ENCODE assay signal across 22 cellular contexts in the genomic region with DNA sequence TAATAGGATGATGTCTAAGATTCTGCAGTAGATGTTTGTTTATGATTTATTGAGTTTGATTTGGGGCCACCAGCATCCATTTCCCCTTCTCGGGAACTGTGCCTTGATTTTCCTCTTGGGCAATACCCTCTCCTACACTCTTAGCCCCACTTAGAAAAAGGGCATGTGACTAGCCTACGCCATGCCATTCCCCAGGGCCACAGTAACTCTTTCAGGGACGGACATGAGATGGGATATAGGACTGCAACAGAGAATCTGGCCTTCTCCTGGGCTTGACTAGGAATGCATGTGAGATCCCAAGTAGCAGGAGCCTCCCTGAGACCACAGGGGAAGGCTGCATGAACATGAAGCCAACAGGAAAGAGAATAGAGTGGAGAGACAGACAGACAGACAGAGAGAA. TPM values are rescaled to one million over a fixed set of nuclear protein-coding genes. Genes with fewer than 3 reads are reported as not detected.
DNase-seq lines count a peak whose midpoint lies in the region; ATAC-seq and TF ChIP-seq lines count a peak whose summit lies in the region.
"Had no signal": no experiment of that assay in that cellular context is flagged by ENCODE, and none has a peak within 500 bp of the region (broad histone marks: within the 10 kb centered on the region; RNA-seq: fewer than 3 reads in every experiment).

No MANE protein-coding gene starts in this region.

- H4K20me1 ChIP-seq in osteoblast (ENCODE audit: insufficient read depth, low read length), result no peaks in the 10 kb centered on the region
- H4K20me1 ChIP-seq: BLaER1 treated with 17β-estradiol and CSF1 and Interleukin-3, amounts not matched to agents 10 nM and 100 nM had no signal

- no peaks in the 10 kb centered on the region for H3K9me3 ChIP-seq in left ventricle myocardium inferior (replicated peaks)
- H3K9me3 ChIP-seq in osteoblast (ENCODE audit: low read depth, low read length), result no peaks in the 10 kb centered on the region
- no peaks in the 10 kb centered on the region for H3K9me3 ChIP-seq in aorta (ENCODE audit: control insufficient read depth, low read length)
- H3K9me3 ChIP-seq: right atrium auricular region, upper lobe of left lung had no signal

- peaks cover 18% of the 10 kb centered on the region for H3K4me1 ChIP-seq in left ventricle myocardium inferior
- H3K4me1 ChIP-seq in osteoblast (ENCODE audit: insufficient read depth, low read length), result peaks cover 31% of the 10 kb centered on the region
- peaks cover 3 to 4% of the 10 kb centered on the region in 2 donors for H3K4me1 ChIP-seq in aorta (ENCODE audit: control insufficient read depth in 1 of 2, insufficient read depth in 2 of 2, low read length in 2 of 2)

- H3K27ac Mint-ChIP-seq in stimulated activated memory B cell treated with anti-CD40 and anti-IgM and Interleukin-4, amounts not matched to agents 10 μg/mL and 1 μg/mL and 100 μg/mL, for 72 hours, result no peak overlapping the region
- H3K27ac Mint-ChIP-seq: activated B cell treated with CpG ODN at 0.5 μM for 24 hours; activated CD4-positive, alpha-beta memory T cell treated with anti-CD3 and anti-CD28 coated beads for 36 hours; stimulated activated effector memory CD8-positive, alpha-beta T cell treated with anti-CD3 and anti-CD28 coated beads, Interleukin-12 subunit alpha, Interleukin-12 subunit beta, amount 100 ng/mL, for 72 hours had no signal

- intact Hi-C loops in left ventricle myocardium inferior (cut with micrococcal nuclease), result no loop called here
- intact Hi-C loops in Right ventricle myocardium inferior (cut with DNase I), result no loop called here
- intact Hi-C loops in aorta (cut with DNase I), result no loop called here

- H3K4me1 Mint-ChIP-seq in stimulated activated memory B cell treated with anti-CD40 and anti-IgM and Interleukin-4, amounts not matched to agents 10 μg/mL and 1 μg/mL and 100 μg/mL, for 72 hours, result peaks cover 25% of the 10 kb centered on the region
- H3K4me1 Mint-ChIP-seq: central memory CD8-positive, alpha-beta T cell; stimulated activated effector memory CD8-positive, alpha-beta T cell treated with anti-CD3 and anti-CD28 coated beads, Interleukin-12 subunit alpha, Interleukin-12 subunit beta, amount 100 ng/mL, for 72 hours had no signal

- DNase-seq in left ventricle myocardium inferior (no peak), Right ventricle myocardium inferior (ENCODE audit: missing footprints) (no peak), fibroblast of the aortic adventitia (ENCODE audit: low read depth) (peak; percentile 33), osteoblast (ENCODE audit: insufficient read length, low spot score, missing footprints) (no peak), aorta (no peak), cerebellar nuclear complex (lab: John Stamatoyannopoulos, UW) (no peak), substantia nigra (lab: John Stamatoyannopoulos, UW) (no peak)
- DNase-seq: activated B cell treated with CpG ODN at 0.5 μM for 24 hours; activated CD4-positive, alpha-beta memory T cell treated with anti-CD3 and anti-CD28 coated beads for 36 hours; activated T-cell treated with anti-CD3 and anti-CD28 coated beads for 4 hours; left colon; NCI-H1417; NCI-H510A; occipital lobe; T-helper 9 cell had no signal

- H3K4me2 ChIP-seq in osteoblast (ENCODE audit: insufficient read depth, low read length), result peak overlapping the region; percentile 74
- H3K4me2 ChIP-seq: BLaER1 treated with 17β-estradiol and CSF1 and Interleukin-3, amounts not matched to agents 10 nM and 100 nM had no signal

- peaks cover 16% of the 10 kb centered on the region for H3K27me3 Mint-ChIP-seq in stimulated activated memory B cell treated with anti-CD40 and anti-IgM and Interleukin-4, amounts not matched to agents 10 μg/mL and 1 μg/mL and 100 μg/mL, for 72 hours
- H3K27me3 Mint-ChIP-seq: activated B cell treated with CpG ODN at 0.5 μM for 24 hours had no signal

- H3K9me3 Mint-ChIP-seq in stimulated activated memory B cell treated with anti-CD40 and anti-IgM and Interleukin-4, amounts not matched to agents 10 μg/mL and 1 μg/mL and 100 μg/mL, for 72 hours, result peaks cover 2% of the 10 kb centered on the region
- H3K9me3 Mint-ChIP-seq: activated B cell treated with CpG ODN at 0.5 μM for 24 hours; activated CD4-positive, alpha-beta memory T cell treated with anti-CD3 and anti-CD28 coated beads for 36 hours; central memory CD8-positive, alpha-beta T cell had no signal

- H3K36me3 Mint-ChIP-seq in stimulated activated memory B cell treated with anti-CD40 and anti-IgM and Interleukin-4, amounts not matched to agents 10 μg/mL and 1 μg/mL and 100 μg/mL, for 72 hours, result peaks cover 11% of the 10 kb centered on the region
- H3K36me3 Mint-ChIP-seq: activated CD4-positive, alpha-beta memory T cell treated with anti-CD3 and anti-CD28 coated beads for 36 hours; stimulated activated effector memory CD8-positive, alpha-beta T cell treated with anti-CD3 and anti-CD28 coated beads, Interleukin-12 subunit alpha, Interleukin-12 subunit beta, amount 100 ng/mL, for 72 hours had no signal

- H3K27ac ChIP-seq in left ventricle myocardium inferior (replicated peaks) (peak overlapping the region; percentile 57), osteoblast (ENCODE audit: low read depth, low read length) (peak overlapping the region; percentile 93), aorta (ENCODE audit: low read depth in 1 of 2, low read length in 2 of 2) (peak overlapping the region in 1 of 2 donors; percentile 25), substantia nigra (ENCODE audit: low read depth, low read length, poor library complexity, severe bottlenecking) (no peak overlapping the region)
- H3K27ac ChIP-seq: BLaER1 treated with 17β-estradiol and CSF1 and Interleukin-3, amounts not matched to agents 10 nM and 100 nM had no signal

- no peak for ATAC-seq in Right ventricle myocardium inferior
- peak; percentile 33 for ATAC-seq in aorta (ENCODE audit: low FRiP score)
- no peak for ATAC-seq in stimulated activated memory B cell treated with anti-CD40 and anti-IgM and Interleukin-4, amounts not matched to agents 10 μg/mL and 1 μg/mL and 100 μg/mL, for 72 hours
- ATAC-seq: HepG2; left colon; stimulated activated effector memory CD8-positive, alpha-beta T cell treated with anti-CD3 and anti-CD28 coated beads, Interleukin-12 subunit alpha, Interleukin-12 subunit beta, amount 100 ng/mL, for 72 hours had no signal

- TF ChIP-seq CTCF in left ventricle myocardium inferior (IDR thresholded peaks at IDR 0.05; ENCODE audit: borderline replicate concordance) (no peak), fibroblast of the aortic adventitia (IDR thresholded peaks at IDR 0.05; ENCODE audit: insufficient read depth, low read length) (no peak), osteoblast (IDR thresholded peaks at IDR 0.05; ENCODE audit: extremely low read depth, low read depth, low read length) (no peak)

- H3K4me3 Mint-ChIP-seq in stimulated activated memory B cell treated with anti-CD40 and anti-IgM and Interleukin-4, amounts not matched to agents 10 μg/mL and 1 μg/mL and 100 μg/mL, for 72 hours, result no peak overlapping the region
- H3K4me3 Mint-ChIP-seq: activated B cell treated with CpG ODN at 0.5 μM for 24 hours; activated CD4-positive, alpha-beta memory T cell treated with anti-CD3 and anti-CD28 coated beads for 36 hours; central memory CD8-positive, alpha-beta T cell; stimulated activated effector memory CD8-positive, alpha-beta T cell treated with anti-CD3 and anti-CD28 coated beads, Interleukin-12 subunit alpha, Interleukin-12 subunit beta, amount 100 ng/mL, for 72 hours had no signal

- H3K4me3 ChIP-seq in left ventricle myocardium inferior (no peak overlapping the region), fibroblast of the aortic adventitia (ENCODE audit: low read depth, low read length) (no peak overlapping the region), osteoblast (ENCODE audit: insufficient read depth, low read length) (no peak overlapping the region), aorta (ENCODE audit: low read length in 2 of 2) (no peak overlapping the region)
- H3K4me3 ChIP-seq: BLaER1 treated with 17β-estradiol and CSF1 and Interleukin-3, amounts not matched to agents 10 nM and 100 nM; right atrium auricular region; upper lobe of left lung had no signal

- H3K27me3 ChIP-seq in left ventricle myocardium inferior (ENCODE audit: low read depth), result no peaks in the 10 kb centered on the region
- no peaks in the 10 kb centered on the region for H3K27me3 ChIP-seq in osteoblast (ENCODE audit: insufficient read depth, low read length)
- H3K27me3 ChIP-seq in aorta (ENCODE audit: control insufficient read depth in 1 of 2, insufficient read depth in 2 of 2, low read length in 1 of 2), result no peaks in the 10 kb centered on the region
- H3K27me3 ChIP-seq: BLaER1 treated with 17β-estradiol and CSF1 and Interleukin-3, amounts not matched to agents 10 nM and 100 nM; right atrium auricular region; upper lobe of left lung had no signal

- H3K79me2 ChIP-seq in osteoblast (ENCODE audit: insufficient read depth, low read length), result peaks cover 4% of the 10 kb centered on the region

- H2AFZ ChIP-seq in osteoblast (ENCODE audit: low read length), result peak overlapping the region; percentile 47

- 36 to 50% methylated on average over 3 of the region's 3 CpGs for WGBS in aorta, 2 donors

- H3K36me3 ChIP-seq in left ventricle myocardium inferior (no peaks in the 10 kb centered on the region), osteoblast (ENCODE audit: insufficient read depth, low read length) (no peaks in the 10 kb centered on the region), aorta (ENCODE audit: control insufficient read depth in 1 of 2, insufficient read depth in 2 of 2, low read length in 1 of 2) (no peaks in the 10 kb centered on the region)
- H3K36me3 ChIP-seq: BLaER1 treated with 17β-estradiol and CSF1 and Interleukin-3, amounts not matched to agents 10 nM and 100 nM; right atrium auricular region; upper lobe of left lung had no signal

RNA-seq across cellular contexts. Expression of gene SPARC, which starts 30.7 kb away (rescaled TPM):
- total RNA-seq in left ventricle myocardium inferior (477 TPM), Right ventricle myocardium inferior (517 TPM), fibroblast of the aortic adventitia (ENCODE audit: low replicate concordance) (1,011 and 5,653 TPM in 2 replicates), osteoblast (4,046 and 4,600 TPM in 2 replicates), aorta (1,000 to 10,000 TPM; 2,087 to 2,608 TPM)
- polyA plus RNA-seq in aorta, result 1,000 to 10,000 TPM; 1,151 to 1,861 TPM
- total RNA-seq: activated B cell treated with CpG ODN at 0.5 μM for 24 hours; activated CD4-positive, alpha-beta memory T cell treated with anti-CD3 and anti-CD28 coated beads for 36 hours had no signal

RNA-seq across cellular contexts. Expression of gene ATOX1, which starts 41.0 kb away (rescaled TPM):
- total RNA-seq in left ventricle myocardium inferior, result 65.4 TPM
- total RNA-seq in Right ventricle myocardium inferior, result 69.5 TPM
- 28.6 and 66.6 TPM in 2 replicates for total RNA-seq in fibroblast of the aortic adventitia (ENCODE audit: low replicate concordance)
- total RNA-seq in osteoblast, result 52.8 and 54.2 TPM in 2 replicates
- total RNA-seq in aorta, result 10 to 100 TPM; 61.7 to 64.7 TPM
- polyA plus RNA-seq in aorta, result 100 to 1,000 TPM; 168 to 210 TPM

RNA-seq across cellular contexts. Expression of gene G3BP1, which starts 54.4 kb away (rescaled TPM):
- total RNA-seq in left ventricle myocardium inferior (95.0 TPM), Right ventricle myocardium inferior (114 TPM), fibroblast of the aortic adventitia (ENCODE audit: low replicate concordance) (161 and 239 TPM in 2 replicates), osteoblast (121 and 145 TPM in 2 replicates), aorta (100 to 1,000 TPM; 120 to 140 TPM)
- polyA plus RNA-seq in aorta, result 10 to 100 TPM; 18.7 to 19.0 TPM
